In the genomic region with DNA sequence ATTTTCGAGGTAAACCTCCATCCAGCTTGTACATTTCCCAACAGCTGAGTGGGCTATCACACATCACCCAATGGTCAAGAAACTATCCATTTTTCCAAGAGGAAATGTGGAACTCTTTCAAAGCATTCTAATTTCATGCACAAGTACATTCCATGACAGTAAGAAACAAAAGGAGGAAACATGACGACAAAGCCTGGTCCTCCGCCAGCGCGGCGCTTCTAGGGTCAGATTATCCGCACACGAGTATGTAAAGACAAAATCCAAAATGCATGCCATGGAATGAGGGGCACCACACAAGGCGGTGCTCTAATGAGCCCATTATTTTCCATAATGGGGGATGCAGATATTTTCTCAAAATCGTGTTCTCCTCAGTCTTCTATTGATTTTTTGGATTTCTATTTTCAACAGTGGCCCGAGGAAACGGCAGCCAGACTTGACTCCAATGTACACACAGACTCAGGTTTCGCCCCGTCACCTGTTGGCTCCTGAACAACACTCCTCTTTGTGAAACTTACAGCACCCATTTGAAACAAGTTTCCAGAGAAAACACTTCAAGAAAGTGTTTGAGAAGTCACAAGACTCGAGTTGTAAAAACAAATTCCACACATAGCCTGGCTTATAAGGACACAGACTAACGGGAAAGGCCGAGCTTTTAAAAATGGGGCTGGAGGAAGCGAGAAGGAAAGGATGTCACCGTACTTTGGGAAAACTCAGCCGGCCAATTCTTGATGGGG, we compare ENCODE assay signal across 8 cellular contexts.
A peak's percentile ranks its signal among the peaks of the same experiment; 100 is the strongest.
DNase-seq lines count a peak whose midpoint lies in the region; ATAC-seq and TF ChIP-seq lines count a peak whose summit lies in the region.

No MANE protein-coding gene starts in this region.

- H2AFZ ChIP-seq in OCI-LY7 (ENCODE audit: low read length) (no peak overlapping the region), neural cell (ENCODE audit: low read depth, low read length) (no peak overlapping the region)

- peak overlapping the region; percentile 82 for H3K9ac ChIP-seq in neural cell (ENCODE audit: low read length)

- H4K20me1 ChIP-seq in OCI-LY7 (ENCODE audit: insufficient read depth, low read length) (no peaks in the 10 kb centered on the region), neural cell (ENCODE audit: insufficient read depth) (no peaks in the 10 kb centered on the region)

- DNase-seq in GM12865 (ENCODE audit: low read depth) (no peak), OCI-LY7 (ENCODE audit: low spot score) (no peak), epithelial cell of esophagus (ENCODE audit: low read depth) (peak; percentile 49), middle frontal gyrus (ENCODE audit: extremely low spot score, low spot score) (no peak), SHP77 (lab: John Stamatoyannopoulos, UW) (no peak)
- no peak for DNase-seq in activated effector memory CD4-positive, alpha-beta T cell treated with Interleukin-2 at 50 U/mL for 16 hours

- TF ChIP-seq CTCF in GM12865 (IDR thresholded peaks at IDR 0.05; ENCODE audit: insufficient read depth, low read depth, low read length, missing control alignments) (no peak), OCI-LY7 (conservative IDR thresholded peaks at IDR 0.05; ENCODE audit: low read length) (no peak), epithelial cell of esophagus (IDR thresholded peaks at IDR 0.05; ENCODE audit: insufficient read depth, low read depth, low read length, missing control alignments) (no peak), neural cell (IDR thresholded peaks at IDR 0.05; ENCODE audit: poor library complexity, severe bottlenecking) (no peak)

- peak overlapping the region; percentile 91 for H3K4me2 ChIP-seq in OCI-LY7 (ENCODE audit: low read length)
- H3K4me2 ChIP-seq in neural cell (ENCODE audit: low read length): peak overlapping the region; percentile 72

- TF ChIP-seq EP300 in neural cell (conservative IDR thresholded peaks at IDR 0.05; ENCODE audit: poor library complexity, severe bottlenecking): no peak

- CTCF ChIA-PET in OCI-LY7 (lab: Charles Lee; ENCODE audit: unreplicated experiment): no interaction called here

- H3K79me2 ChIP-seq in OCI-LY7 (ENCODE audit: insufficient read depth, low read depth, low read length): no peaks in the 10 kb centered on the region
- peaks cover 26% of the 10 kb centered on the region for H3K79me2 ChIP-seq in neural cell (replicated peaks; ENCODE audit: insufficient read depth, low read length)

- H3K36me3 ChIP-seq in OCI-LY7 (ENCODE audit: insufficient read depth, low read length): no peaks in the 10 kb centered on the region
- no peaks in the 10 kb centered on the region for H3K36me3 ChIP-seq in neural cell (ENCODE audit: insufficient read depth, low read length)

- TF ChIP-seq RAD21 in neural cell (conservative IDR thresholded peaks at IDR 0.05): no peak

- BruUV-seq in OCI-LY7 (replicated peaks; lab: Mats Ljungman, UMichigan): no TSS peak

- H3K4me3 ChIP-seq in GM12865 (ENCODE audit: low read depth, low read length): peak overlapping the region; percentile 77; the same call in 1 of the 2 replicates
- peak overlapping the region; percentile 65 for H3K4me3 ChIP-seq in OCI-LY7 (ENCODE audit: low read depth, low read length, poor library complexity, severe bottlenecking)
- H3K4me3 ChIP-seq in epithelial cell of esophagus (ENCODE audit: low read length): peak overlapping the region; percentile 56
- peak overlapping the region; percentile 83 for H3K4me3 ChIP-seq in neural cell (ENCODE audit: low read length)

- peaks cover 19% of the 10 kb centered on the region for H3K4me1 ChIP-seq in OCI-LY7 (ENCODE audit: insufficient read depth, low read length, poor library complexity, severe bottlenecking)

- intact Hi-C loops in OCI-LY7 (cut with micrococcal nuclease; ENCODE audit: unreplicated experiment): no loop called here

- no peaks in the 10 kb centered on the region for H3K27me3 ChIP-seq in neural cell (ENCODE audit: insufficient read depth, low read depth, low read length)

- H3K27ac ChIP-seq in OCI-LY7 (ENCODE audit: low read depth, low read length, poor library complexity, severe bottlenecking) (no peak overlapping the region), neural cell (ENCODE audit: low read length) (no peak overlapping the region)

- H3K9me2 ChIP-seq in OCI-LY7 (ENCODE audit: insufficient read depth, low read length) (no peaks in the 10 kb centered on the region), neural cell (ENCODE audit: insufficient read depth, low read length) (no peaks in the 10 kb centered on the region)

- H3K9me3 ChIP-seq in OCI-LY7 (ENCODE audit: low read length) (no peaks in the 10 kb centered on the region), neural cell (ENCODE audit: low read length) (no peaks in the 10 kb centered on the region)

- POLR2A ChIA-PET in OCI-LY7 (lab: Charles Lee): interaction anchor here (1.5 kb wide), 1 partner anchor 14 kb away, joined by 5 read pairs; no protein-coding TSS in a partner anchor

- no peak for ATAC-seq in GM18519 (IDR thresholded peaks at IDR 0.05; ENCODE audit: low FRiP score, unreplicated experiment)

- no peaks in the 10 kb centered on the region for H3F3A ChIP-seq in neural cell (ENCODE audit: insufficient read depth, low read length, poor library complexity, severe bottlenecking)

TF ChIP-seq in neural cell, 6 proteins besides CTCF, POLR2A, EP300 and RAD21:
- TF ChIP-seq MXI1 (conservative IDR thresholded peaks at IDR 0.05; ENCODE audit: poor library complexity, severe bottlenecking) (no peak), POLR2AphosphoS5 (IDR thresholded peaks at IDR 0.05) (no peak), SMC3 (conservative IDR thresholded peaks at IDR 0.05; ENCODE audit: poor library complexity) (no peak), EZH2 (IDR thresholded peaks at IDR 0.05; ENCODE audit: borderline replicate concordance, insufficient read depth, low read length, poor library complexity, severe bottlenecking) (no peak), TAF1 (IDR thresholded peaks at IDR 0.05; ENCODE audit: low read depth) (no peak)
